11 cellular contexts compared by ENCODE assay signal in genomic region chr10:29896053-29896452, GRCh38.
A peak's percentile ranks its signal among the peaks of the same experiment; 100 is the strongest.
DNase-seq lines count a peak whose midpoint lies in the region; ATAC-seq and TF ChIP-seq lines count a peak whose summit lies in the region.
"Had no signal": no experiment of that assay in that cellular context is flagged by ENCODE, and none has a peak within 500 bp of the region (broad histone marks: within the 10 kb centered on the region; RNA-seq: fewer than 3 reads in every experiment).

No MANE protein-coding gene starts in this region.

- TF ChIP-seq CTCF in brain microvascular endothelial cell (IDR thresholded peaks at IDR 0.05; ENCODE audit: low read depth, low read length, missing control alignments) (no peak), osteoblast (IDR thresholded peaks at IDR 0.05; ENCODE audit: extremely low read depth, low read depth, low read length) (no peak), tibial artery (IDR thresholded peaks at IDR 0.05) (no peak)

- peak overlapping the region; percentile 49 for H2AFZ ChIP-seq in osteoblast (ENCODE audit: low read length)

- H4K20me1 ChIP-seq in osteoblast (ENCODE audit: insufficient read depth, low read length), result no peaks in the 10 kb centered on the region

- in situ Hi-C loops in brain microvascular endothelial cell (cut with HindIII; ENCODE audit: low pct_ligation_motif_present, low sequenced_read_pairs), result no loop called here

- H3K9me3 ChIP-seq in osteoblast (ENCODE audit: low read depth, low read length), result no peaks in the 10 kb centered on the region
- H3K9me3 ChIP-seq in tibial artery, result no peaks in the 10 kb centered on the region
- H3K9me3 ChIP-seq: lower lobe of right lung had no signal

- DNase-seq in brain microvascular endothelial cell (peak; percentile 42), fibroblast of peridontal ligament (ENCODE audit: extremely low read depth) (peak; percentile 36), osteoblast (ENCODE audit: insufficient read length, low spot score, missing footprints) (peak; percentile 1), tibial artery (no peak), mesenteric fat pad (ENCODE audit: low spot score) (no peak), foreskin melanocyte (no peak)
- DNase-seq: activated CD4-positive, alpha-beta memory T cell treated with anti-CD3 and anti-CD28 coated beads for 36 hours; DND-41; lower lobe of right lung had no signal

- peaks cover 15% of the 10 kb centered on the region for H3K4me1 ChIP-seq in osteoblast (ENCODE audit: insufficient read depth, low read length)
- H3K4me1 ChIP-seq in tibial artery, result peaks cover 0 to 40% (median 17%) of the 10 kb centered on the region in 4 donors
- H3K4me1 ChIP-seq: lower lobe of right lung had no signal

- peak overlapping the region; percentile 70 for H3K27ac ChIP-seq in brain microvascular endothelial cell
- H3K27ac ChIP-seq in osteoblast (ENCODE audit: low read depth, low read length), result peak overlapping the region; percentile 36
- peak overlapping the region; percentile 75 to 78 for H3K27ac ChIP-seq in tibial artery
- H3K27ac ChIP-seq: lower lobe of right lung, SJSA1 had no signal

- intact Hi-C loops in tibial artery (cut with DNase I; ENCODE audit: low total_unique reads), result loop anchor here (10.0 kb wide), 1 partner anchor 49 kb away; no protein-coding TSS in a partner anchor

- H3K79me2 ChIP-seq in osteoblast (ENCODE audit: insufficient read depth, low read length), result no peaks in the 10 kb centered on the region

- peak overlapping the region; percentile 30 for H3K4me2 ChIP-seq in osteoblast (ENCODE audit: insufficient read depth, low read length)

- no peak overlapping the region for H3K4me3 ChIP-seq in brain microvascular endothelial cell (ENCODE audit: low read depth, low read length)
- H3K4me3 ChIP-seq in osteoblast (ENCODE audit: insufficient read depth, low read length), result no peak overlapping the region
- no peak overlapping the region for H3K4me3 ChIP-seq in tibial artery
- H3K4me3 ChIP-seq: lower lobe of right lung, SJSA1 had no signal

- no peak for ATAC-seq in esophagus mucosa

- no peaks in the 10 kb centered on the region for H3K27me3 ChIP-seq in brain microvascular endothelial cell (replicated peaks)
- peaks cover 31% of the 10 kb centered on the region for H3K27me3 ChIP-seq in osteoblast (ENCODE audit: insufficient read depth, low read length)
- H3K27me3 ChIP-seq in tibial artery, result no peaks in the 10 kb centered on the region
- H3K27me3 ChIP-seq: SJSA1 had no signal

- H3K36me3 ChIP-seq in brain microvascular endothelial cell (replicated peaks), result no peaks in the 10 kb centered on the region
- no peaks in the 10 kb centered on the region for H3K36me3 ChIP-seq in osteoblast (ENCODE audit: insufficient read depth, low read length)
- H3K36me3 ChIP-seq in tibial artery, result no peaks in the 10 kb centered on the region
- H3K36me3 ChIP-seq: lower lobe of right lung, SJSA1 had no signal

Comparison
In these comparisons a context has a peak if more than half of its experiments do, and no peak if none do; other contexts are left out.
1. DNase-seq: peak in brain microvascular endothelial cell (single experiment), fibroblast of peridontal ligament (single experiment) and osteoblast (single experiment); none in tibial artery (0 of 2), mesenteric fat pad (single experiment) and foreskin melanocyte (single experiment).
2. Peak in every context shown above with its lines, with median percentiles within 50 percentile points of each other: H3K27ac ChIP-seq.